ENCODE assay signal across 1 cellular context in genomic region chr11:72336163-72336562, GRCh38.
TF ChIP-seq lines count a peak whose summit lies in the region.

No MANE protein-coding gene starts in this region.

TF ChIP-seq in K562, 482 proteins besides CTCF, POLR2A, EP300 and RAD21 (continued from another document):
- 0 out of 2 replicates have a peak, but pooled peaks have one; percentile 23 for TF ChIP-seq BACH1 (tag; IDR thresholded peaks at IDR 0.05)
- TF ChIP-seq ZNF431 (CRISPR knock-in tag; IDR thresholded peaks at IDR 0.05) = no peak
- peak; percentile 41; the same call in 1 of the 2 replicates for TF ChIP-seq SMARCE1 (IDR thresholded peaks at IDR 0.05)
- TF ChIP-seq TAF15 (IDR thresholded peaks at IDR 0.05; ENCODE audit: low read depth, low read length) = no peak
- TF ChIP-seq PBX2 (CRISPR knock-in tag; IDR thresholded peaks at IDR 0.05; ENCODE audit: low read depth) = no peak
- TF ChIP-seq PBX2 (tag; conservative IDR thresholded peaks at IDR 0.05; ENCODE audit: low read depth) = peak; percentile 79
- no peak for TF ChIP-seq ZNF780A (CRISPR knock-in tag; IDR thresholded peaks at IDR 0.05)
- TF ChIP-seq RCOR1 (IDR thresholded peaks at IDR 0.05; ENCODE audit: borderline replicate concordance in 1 of 2, low read depth in 2 of 2, low read length in 2 of 2) = peak in 1 of 2 experiments; percentile 75; a peak in 1 of 4 replicates
- peak; percentile 61; the same call in 1 of the 2 replicates for TF ChIP-seq SMARCC2 (IDR thresholded peaks at IDR 0.05; ENCODE audit: low read depth)
- no peak for TF ChIP-seq KDM2B (CRISPR knock-in tag; IDR thresholded peaks at IDR 0.05)
- TF ChIP-seq ZNF316 (IDR thresholded peaks at IDR 0.05) = peak; percentile 89
- peak; percentile 68 for TF ChIP-seq ARID1B (IDR thresholded peaks at IDR 0.05)
- TF ChIP-seq MIER1 (IDR thresholded peaks at IDR 0.05; ENCODE audit: low read depth) = no peak
- TF ChIP-seq SMARCA5 (IDR thresholded peaks at IDR 0.05) = 0 out of 2 replicates have a peak, but pooled peaks have one; percentile 67
- TF ChIP-seq PKNOX1 (IDR thresholded peaks at IDR 0.05) = peak; percentile 79
- TF ChIP-seq CREB1 (IDR thresholded peaks at IDR 0.05) = no peak
- peak; percentile 51; the same call in 1 of the 2 replicates for TF ChIP-seq CREB1 (CRISPR knock-in tag; IDR thresholded peaks at IDR 0.05)
- no peak for TF ChIP-seq ESRRA (IDR thresholded peaks at IDR 0.05; ENCODE audit: borderline replicate concordance, low read depth)
- TF ChIP-seq TFAP4 (CRISPR knock-in tag; IDR thresholded peaks at IDR 0.05; ENCODE audit: borderline replicate concordance) = peak; percentile 58; the same call in 1 of the 2 replicates
- TF ChIP-seq FOSL1 (tag; conservative IDR thresholded peaks at IDR 0.05) = peak; percentile 86
- TF ChIP-seq ZFP36 (IDR thresholded peaks at IDR 0.05; ENCODE audit: low read depth, low read length, partially characterized antibody) = peak; percentile 94
- TF ChIP-seq CREM (IDR thresholded peaks at IDR 0.05; ENCODE audit: low read depth) = peak; percentile 57
- no peak for TF ChIP-seq ZNF551 (CRISPR knock-in tag; IDR thresholded peaks at IDR 0.05)
- TF ChIP-seq NFE2 (IDR thresholded peaks at IDR 0.05; ENCODE audit: low read depth) = peak; percentile 92
- TF ChIP-seq HDAC2 (IDR thresholded peaks at IDR 0.05) = peak; percentile 57; the same call in 1 of the 2 replicates
- TF ChIP-seq ATF3 (IDR thresholded peaks at IDR 0.05) = peak; percentile 43; the same call in 1 of the 2 replicates
- no peak for TF ChIP-seq ATF3 (CRISPR knock-in tag; conservative IDR thresholded peaks at IDR 0.05)
- 0 out of 2 replicates have a peak, but pooled peaks have one; percentile 12 for TF ChIP-seq JUN (IDR thresholded peaks at IDR 0.05; ENCODE audit: borderline replicate concordance, low read depth, low read length)
- TF ChIP-seq JUN (CRISPR knock-in tag; IDR thresholded peaks at IDR 0.05; ENCODE audit: borderline replicate concordance) = no peak
- TF ChIP-seq CHD1 (IDR thresholded peaks at IDR 0.05; ENCODE audit: low read length) = no peak
- no peak for TF ChIP-seq ZBTB40 (IDR thresholded peaks at IDR 0.05)
- no peak for TF ChIP-seq ZBTB40 (CRISPR knock-in tag; IDR thresholded peaks at IDR 0.05)
- peak; percentile 79 for TF ChIP-seq BCOR (IDR thresholded peaks at IDR 0.05)
- TF ChIP-seq C11orf30 (IDR thresholded peaks at IDR 0.05; ENCODE audit: low read depth) = peak; percentile 85
- peak; percentile 83 for TF ChIP-seq MAFG (tag; conservative IDR thresholded peaks at IDR 0.05)
- peak; percentile 74 for TF ChIP-seq VEZF1 (CRISPR knock-in tag; IDR thresholded peaks at IDR 0.05)
- peak in 1 of 2 experiments; percentile 66; a peak in 2 of 4 replicates for TF ChIP-seq KDM1A (IDR thresholded peaks at IDR 0.05)
- TF ChIP-seq GATA2 (CRISPR knock-in tag; IDR thresholded peaks at IDR 0.05) = peak; percentile 65
- TF ChIP-seq DPF2 (IDR thresholded peaks at IDR 0.05) = peak; percentile 79
- no peak for TF ChIP-seq HEY1 (CRISPR knock-in tag; IDR thresholded peaks at IDR 0.05; ENCODE audit: borderline replicate concordance)
